ENCODE assay signal across 26 cellular contexts in genomic region chr13:113936566-113936965, GRCh38. TPM values are rescaled to one million over a fixed set of nuclear protein-coding genes. Genes with fewer than 3 reads are reported as not detected.
"Had no signal": no experiment of that assay in that cellular context is flagged by ENCODE, and none has a peak within 500 bp of the region (broad histone marks: within the 10 kb centered on the region; RNA-seq: fewer than 3 reads in every experiment).

No MANE protein-coding gene starts in this region.

- H3K27ac ChIP-seq: cardiac muscle cell, neutrophil, parathyroid adenoma, sigmoid colon, testis, WERI-Rb-1 had no signal

- H3K79me2 ChIP-seq: parathyroid adenoma had no signal

- H3K9me3 ChIP-seq: neutrophil, sigmoid colon, testis had no signal

- H3K36me3 ChIP-seq: cardiac muscle cell, neutrophil, sigmoid colon, WERI-Rb-1 had no signal

- H3K9me3 Mint-ChIP-seq: activated T-cell treated with anti-CD3 and anti-CD28 coated beads, Interleukin-2, amount 50 U/mL, for 24 hours; activated T-helper 17 cell treated with anti-CD3 and anti-CD28 coated beads, Interleukin-2, amount 50 U/mL, for 72 hours; mesothelial cell of epicardium; naive thymus-derived CD8-positive, alpha-beta T cell; T-helper 2 cell treated with Interferon-gamma antibody and Interleukin-4, amounts not matched to agents 5 μg/mL and 100 μg/mL, for 36 hours had no signal

- H3K4me3 Mint-ChIP-seq: activated T-cell treated with anti-CD3 and anti-CD28 coated beads, Interleukin-2, amount 50 U/mL, for 24 hours; activated T-helper 17 cell treated with anti-CD3 and anti-CD28 coated beads, Interleukin-2, amount 50 U/mL, for 72 hours; mesothelial cell of epicardium; T-helper 2 cell treated with Interferon-gamma antibody and Interleukin-4, amounts not matched to agents 5 μg/mL and 100 μg/mL, for 36 hours had no signal

- H3K36me3 Mint-ChIP-seq: mesothelial cell of epicardium had no signal

- H3K4me1 ChIP-seq: parathyroid adenoma, testis had no signal

- H2AFZ ChIP-seq: parathyroid adenoma had no signal

- H3K27me3 Mint-ChIP-seq: activated T-helper 17 cell treated with anti-CD3 and anti-CD28 coated beads, Interleukin-2, amount 50 U/mL, for 72 hours had no signal

- H3K9ac ChIP-seq: parathyroid adenoma had no signal

- H3K4me2 ChIP-seq: smooth muscle cell had no signal

- ATAC-seq: activated T-helper 17 cell treated with anti-CD3 and anti-CD28 coated beads, Interleukin-2, amount 50 U/mL, for 72 hours; left ventricle myocardium superior; naive thymus-derived CD8-positive, alpha-beta T cell; SK-N-SH treated with all-trans-retinoic acid at 6 μM for 48 hours had no signal

- H3K27me3 ChIP-seq: cardiac muscle cell, testis had no signal

- H3K27ac Mint-ChIP-seq: activated T-cell treated with anti-CD3 and anti-CD28 coated beads, Interleukin-2, amount 50 U/mL, for 24 hours; activated T-helper 17 cell treated with anti-CD3 and anti-CD28 coated beads, Interleukin-2, amount 50 U/mL, for 72 hours; mesothelial cell of epicardium; T-helper 2 cell treated with Interferon-gamma antibody and Interleukin-4, amounts not matched to agents 5 μg/mL and 100 μg/mL, for 36 hours had no signal

- H3K4me3 ChIP-seq: cardiac muscle cell, sigmoid colon, smooth muscle cell, testis had no signal

- DNase-seq: activated CD4-positive, alpha-beta T cell treated with anti-CD3 and anti-CD28 coated beads, Interleukin-2, amount 50 U/mL, for 4 hours; activated CD8-positive, alpha-beta memory T cell treated with anti-CD3 and anti-CD28 coated beads for 24 hours; activated CD8-positive, alpha-beta memory T cell treated with anti-CD3 and anti-CD28 coated beads, Interleukin-2, amount 50 U/mL, for 4 hours; activated naive CD4-positive, alpha-beta T cell; activated T-cell treated with anti-CD3 and anti-CD28 coated beads, Interleukin-2, amount 50 U/mL, for 24 hours; amygdala; dermis blood vessel endothelial cell; effector CD8-positive, alpha-beta T cell; erythroblast; foreskin fibroblast; mammary epithelial cell; stimulated activated CD4-positive, alpha-beta T cell treated with anti-CD3 and anti-CD28 coated beads, Interleukin-2, amount 100 ng/mL, for 48 hours; stimulated activated naive CD4-positive, alpha-beta T cell; testis; WERI-Rb-1 had no signal

RNA-seq across cellular contexts. Expression of gene C13orf46, which starts 37.3 kb away (rescaled TPM):
- total RNA-seq: cardiac muscle cell had no signal
